1 cellular context compared by ENCODE assay signal in the genomic region with DNA sequence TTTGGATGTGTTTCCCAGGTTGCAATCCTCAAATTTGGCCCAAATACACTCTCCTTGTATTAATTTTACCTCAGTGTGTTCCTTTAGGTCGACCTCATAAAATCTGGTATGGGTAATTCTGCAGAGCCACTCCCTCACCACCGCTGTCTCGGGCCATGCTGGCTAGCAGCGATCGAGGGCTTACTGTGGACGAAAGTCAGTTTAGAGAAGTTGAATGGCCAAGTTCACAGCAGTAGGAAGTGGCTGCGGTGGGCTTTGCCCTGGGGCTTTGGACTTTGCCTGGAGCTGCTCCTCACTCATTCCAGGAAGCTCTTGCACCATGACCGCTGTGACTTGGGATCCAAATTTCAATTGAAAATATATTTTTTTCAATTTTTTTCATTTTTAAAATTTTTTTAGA.
TF ChIP-seq lines count a peak whose summit lies in the region.

No MANE protein-coding gene starts in this region.

TF ChIP-seq in HepG2, 621 proteins besides CTCF, POLR2A, EP300 and RAD21:
- TF ChIP-seq KDM5B (CRISPR knock-in tag; IDR thresholded peaks at IDR 0.05; ENCODE audit: borderline replicate concordance) (no peak), HNF4G (IDR thresholded peaks at IDR 0.05; ENCODE audit: borderline replicate concordance, low read depth, low read length) (0 out of 2 replicates have a peak, but pooled peaks have one; percentile 22), HNF4G (CRISPR knock-in tag; IDR thresholded peaks at IDR 0.05; ENCODE audit: borderline replicate concordance, low read depth) (no peak), ELF3 (CRISPR knock-in tag; IDR thresholded peaks at IDR 0.05) (0 out of 2 replicates have a peak, but pooled peaks have one; percentile 16), THYN1 (CRISPR knock-in tag; IDR thresholded peaks at IDR 0.05; ENCODE audit: borderline replicate concordance, low read depth) (no peak), BCL6 (CRISPR knock-in tag; IDR thresholded peaks at IDR 0.05) (peak; percentile 41; the same call in 1 of the 2 replicates), HNF4A (CRISPR knock-in tag; IDR thresholded peaks at IDR 0.05) (peak; percentile 69), ZFX (CRISPR knock-in tag; IDR thresholded peaks at IDR 0.05; ENCODE audit: low read depth) (no peak), SMARCE1 (IDR thresholded peaks at IDR 0.05; ENCODE audit: borderline replicate concordance) (no peak), ZNF317 (CRISPR knock-in tag; IDR thresholded peaks at IDR 0.05) (no peak)
- TF ChIP-seq, protein P1, sequence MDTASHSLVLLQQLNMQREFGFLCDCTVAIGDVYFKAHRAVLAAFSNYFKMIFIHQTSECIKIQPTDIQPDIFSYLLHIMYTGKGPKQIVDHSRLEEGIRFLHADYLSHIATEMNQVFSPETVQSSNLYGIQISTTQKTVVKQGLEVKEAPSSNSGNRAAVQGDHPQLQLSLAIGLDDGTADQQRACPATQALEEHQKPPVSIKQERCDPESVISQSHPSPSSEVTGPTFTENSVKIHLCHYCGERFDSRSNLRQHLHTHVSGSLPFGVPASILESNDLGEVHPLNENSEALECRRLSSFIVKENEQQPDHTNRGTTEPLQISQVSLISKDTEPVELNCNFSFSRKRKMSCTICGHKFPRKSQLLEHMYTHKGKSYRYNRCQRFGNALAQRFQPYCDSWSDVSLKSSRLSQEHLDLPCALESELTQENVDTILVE (CRISPR knock-in tag; IDR thresholded peaks at IDR 0.05): no peak
TF ChIP-seq in HepG2: peak in this region for 4.
